Comparison of ENCODE assay signal across 27 cellular contexts in genomic region chr5:166200532-166200931, GRCh38.
"Had no signal": no experiment of that assay in that cellular context is flagged by ENCODE, and none has a peak within 500 bp of the region (broad histone marks: within the 10 kb centered on the region; RNA-seq: fewer than 3 reads in every experiment).

No MANE protein-coding gene starts in this region.

- ATAC-seq: stimulated activated effector memory CD8-positive, alpha-beta T cell treated with anti-CD3 and anti-CD28 coated beads, Interleukin-12 subunit alpha, Interleukin-12 subunit beta, amount 100 ng/mL, for 72 hours; stimulated activated memory B cell treated with anti-CD40 and anti-IgM and Interleukin-4, amounts not matched to agents 10 μg/mL and 1 μg/mL and 100 μg/mL, for 72 hours; stimulated activated naive B cell treated with anti-CD40 and anti-IgM and Interleukin-4, amounts not matched to agents 10 μg/mL and 1 μg/mL and 100 μg/mL, for 72 hours; stimulated activated naive CD8-positive, alpha-beta T cell treated with anti-CD3 and anti-CD28 coated beads, Interleukin-15, amount 100 ng/mL, for 72 hours; stimulated activated naive CD8-positive, alpha-beta T cell treated with anti-CD3 and anti-CD28 coated beads, Interleukin-15, Interleukin-2, amounts not matched to agents 100 U/mL and 50 U/mL, for 24 hours; upper lobe of right lung had no signal

- FAIRE-seq: urothelium cell line had no signal

- H3K9me3 ChIP-seq: suprapubic skin, testis, thoracic aorta, thyroid gland, tibial artery, tibial nerve, transverse colon, upper lobe of left lung, upper lobe of right lung, uterus, vagina had no signal

- H3K4me3 ChIP-seq: stomach, suprapubic skin, testis, thoracic aorta, thyroid gland, tibial artery, tibial nerve, transverse colon, upper lobe of left lung, upper lobe of right lung, uterus, vagina had no signal

- H3K27ac ChIP-seq: stomach, suprapubic skin, testis, thoracic aorta, thyroid gland, tibial artery, tibial nerve, transverse colon, upper lobe of left lung, upper lobe of right lung, uterus, vagina had no signal

- H3K4me1 ChIP-seq: stomach, suprapubic skin, testis, thyroid gland, tibial artery, tibial nerve, transverse colon, upper lobe of left lung, upper lobe of right lung, uterus, vagina had no signal

- DNase-seq: stimulated activated CD4-positive, alpha-beta T cell treated with anti-CD3 and anti-CD28 coated beads, Interleukin-2, amount 100 ng/mL, for 48 hours; stimulated activated CD4-positive, alpha-beta T cell treated with anti-CD3 and anti-CD28 coated beads, Interleukin-4, amount 100 ng/mL, for 1 hour; stimulated activated CD4-positive, alpha-beta T cell treated with anti-CD3 and anti-CD28 coated beads, Interleukin-4, amount 100 ng/mL, for 24 hours; stimulated activated CD4-positive, alpha-beta T cell treated with anti-CD3 and anti-CD28 coated beads, Interleukin-4, amount 100 ng/mL, for 4 hours; stimulated activated CD8-positive, alpha-beta memory T cell treated with anti-CD3 and anti-CD28 coated beads, Interleukin-4, amount 100 ng/mL, for 48 hours; stimulated activated naive B cell treated with anti-CD40 and anti-IgM and Interleukin-4, amounts not matched to agents 10 μg/mL and 1 μg/mL and 100 μg/mL, for 72 hours; stimulated activated naive CD4-positive, alpha-beta T cell; stimulated activated naive CD4-positive, alpha-beta T cell treated with Interleukin-2 at 50 U/mL for 16 hours; stimulated activated naive CD8-positive, alpha-beta T cell treated with anti-CD3 and anti-CD28 coated beads, Interleukin-15, amount 100 ng/mL, for 72 hours; stimulated activated naive CD8-positive, alpha-beta T cell treated with anti-CD3 and anti-CD28 coated beads, Interleukin-15, Interleukin-2, amounts not matched to agents 100 U/mL and 50 U/mL, for 24 hours; stomach; substantia nigra; testis; thyroid gland; tibial artery; transverse colon; trophoblast cell; upper lobe of left lung; upper lobe of right lung; uterus had no signal

- H3K36me3 ChIP-seq: stomach, suprapubic skin, thoracic aorta, thyroid gland, tibial artery, tibial nerve, transverse colon, upper lobe of left lung, upper lobe of right lung, uterus, vagina had no signal

- H3K27me3 ChIP-seq: stomach, suprapubic skin, testis, thyroid gland, tibial artery, tibial nerve, transverse colon, upper lobe of left lung, upper lobe of right lung, uterus, vagina had no signal
